8 cellular contexts compared by ENCODE assay signal in the genomic region with DNA sequence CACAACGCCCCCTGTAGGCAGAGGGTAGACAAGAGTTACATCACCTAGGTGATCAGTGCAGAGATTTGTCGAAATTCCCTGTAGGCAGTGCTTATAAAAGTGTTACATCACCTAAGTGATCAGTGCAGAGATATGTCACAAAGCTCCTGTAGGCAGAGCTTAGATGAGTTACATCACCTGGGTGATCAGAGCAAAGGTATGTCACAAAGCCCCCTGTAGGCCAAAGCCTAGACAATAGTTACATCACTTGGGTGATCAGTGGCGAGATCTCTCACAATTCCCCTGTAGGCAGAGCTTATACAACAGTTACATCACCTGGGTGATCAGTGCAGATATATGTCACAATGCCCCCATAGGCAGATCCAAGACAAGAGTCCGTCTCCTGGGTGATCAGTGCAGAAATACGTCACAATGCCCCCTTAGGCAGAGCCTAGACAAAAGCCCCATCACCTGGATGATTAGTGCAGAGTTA.
DNase-seq lines count a peak whose midpoint lies in the region; ATAC-seq lines count a peak whose summit lies in the region.
"Not testable (repeated sequence)": the region's sequence is repeated elsewhere in the genome, so short reads cannot be mapped to it uniquely, and the experiment has no call there.

No MANE protein-coding gene starts in this region.

- H3K27ac ChIP-seq in CD4-positive, CD25-positive, alpha-beta regulatory T cell (ENCODE audit: insufficient read depth, low read length, poor library complexity, severe bottlenecking) = not testable (repeated sequence)

- not testable (repeated sequence) for H3K9me3 Mint-ChIP-seq in CD4-positive, CD25-positive, alpha-beta regulatory T cell; activated T-cell treated with anti-CD3 and anti-CD28 coated beads, Interleukin-2, amount 50 U/mL, for 72 hours

- H3K9me3 ChIP-seq in CD4-positive, CD25-positive, alpha-beta regulatory T cell (ENCODE audit: control insufficient read depth in 2 of 2, low read length in 2 of 2) = not testable (repeated sequence)

- DNase-seq in CD4-positive, CD25-positive, alpha-beta regulatory T cell; activated T-cell treated with anti-CD3 and anti-CD28 coated beads, Interleukin-2, amount 50 U/mL, for 72 hours; left ventricle myocardium superior; sciatic nerve (ENCODE audit: low spot score): not testable (repeated sequence)

- not testable (repeated sequence) for H3K27me3 ChIP-seq in CD4-positive, CD25-positive, alpha-beta regulatory T cell (ENCODE audit: control insufficient read depth, insufficient read depth, low read length)

- intact Hi-C loops in left ventricle myocardium superior (cut with micrococcal nuclease); sciatic nerve (cut with DNase I): not testable (repeated sequence)

- H3K36me3 Mint-ChIP-seq in CD4-positive, CD25-positive, alpha-beta regulatory T cell; activated T-cell treated with anti-CD3 and anti-CD28 coated beads, Interleukin-2, amount 50 U/mL, for 72 hours (ENCODE audit: insufficient read depth in 2 of 2): not testable (repeated sequence)

- not testable (repeated sequence) for H3K36me3 ChIP-seq in CD4-positive, CD25-positive, alpha-beta regulatory T cell (ENCODE audit: control insufficient read depth, insufficient read depth, low read length)

- peak; percentile 16 to 20 for ATAC-seq in CD4-positive, CD25-positive, alpha-beta regulatory T cell (ENCODE audit: low read depth in 2 of 2)
- peak; percentile 19 for ATAC-seq in GM21360 (IDR thresholded peaks at IDR 0.05; ENCODE audit: unreplicated experiment)
- ATAC-seq in HG02571 (IDR thresholded peaks at IDR 0.05; ENCODE audit: unreplicated experiment) = peak; percentile 34
- ATAC-seq in HG02973 (IDR thresholded peaks at IDR 0.05; ENCODE audit: unreplicated experiment) = peak; percentile 17
- peak; percentile 18 for ATAC-seq in HG03520 (IDR thresholded peaks at IDR 0.05; ENCODE audit: unreplicated experiment)
- peak; percentile 16 to 36 for ATAC-seq in activated T-cell treated with anti-CD3 and anti-CD28 coated beads, Interleukin-2, amount 50 U/mL, for 72 hours (replicated peaks in 1 of 2)
- peak; percentile 63 for ATAC-seq in left ventricle myocardium superior
- peak; percentile 70 for ATAC-seq in sciatic nerve

- H3K4me1 ChIP-seq in CD4-positive, CD25-positive, alpha-beta regulatory T cell (ENCODE audit: control insufficient read depth, insufficient read depth, low read length, poor library complexity, severe bottlenecking) = not testable (repeated sequence)

- H3K27ac Mint-ChIP-seq in CD4-positive, CD25-positive, alpha-beta regulatory T cell; activated T-cell treated with anti-CD3 and anti-CD28 coated beads, Interleukin-2, amount 50 U/mL, for 72 hours: not testable (repeated sequence)

- H3K4me3 Mint-ChIP-seq in CD4-positive, CD25-positive, alpha-beta regulatory T cell; activated T-cell treated with anti-CD3 and anti-CD28 coated beads, Interleukin-2, amount 50 U/mL, for 72 hours: not testable (repeated sequence)

- H3K4me3 ChIP-seq in CD4-positive, CD25-positive, alpha-beta regulatory T cell (ENCODE audit: low read depth, low read length) = not testable (repeated sequence)

- not testable (repeated sequence) for H3K4me1 Mint-ChIP-seq in CD4-positive, CD25-positive, alpha-beta regulatory T cell; activated T-cell treated with anti-CD3 and anti-CD28 coated beads, Interleukin-2, amount 50 U/mL, for 72 hours (ENCODE audit: low read depth)

- not testable (repeated sequence) for H3K27me3 Mint-ChIP-seq in CD4-positive, CD25-positive, alpha-beta regulatory T cell; activated T-cell treated with anti-CD3 and anti-CD28 coated beads, Interleukin-2, amount 50 U/mL, for 72 hours (ENCODE audit: low read depth)

Comparison
In these comparisons a context has a peak if more than half of its experiments do, and no peak if none do; other contexts are left out.
1. ATAC-seq: peak in every context shown above with its lines; median percentile 70 in sciatic nerve; 63 in left ventricle myocardium superior; 34 in HG02571; 26 in activated T-cell treated with anti-CD3 and anti-CD28 coated beads, Interleukin-2, amount 50 U/mL, for 72 hours; 19 in GM21360; 18 in CD4-positive, CD25-positive, alpha-beta regulatory T cell; 18 in HG03520; 17 in HG02973.